ENCODE assay signal across 18 cellular contexts in genomic region chr4:39941682-39942217, GRCh38. TPM values are rescaled to one million over a fixed set of nuclear protein-coding genes. Genes with fewer than 3 reads are reported as not detected.
DNase-seq lines count a peak whose midpoint lies in the region; ATAC-seq, FAIRE-seq and TF ChIP-seq lines count a peak whose summit lies in the region.
"Had no signal": no experiment of that assay in that cellular context is flagged by ENCODE, and none has a peak within 500 bp of the region (broad histone marks: within the 10 kb centered on the region; RNA-seq: fewer than 3 reads in every experiment).

No MANE protein-coding gene starts in this region.

- H4K20me1 ChIP-seq in OCI-LY3 (ENCODE audit: insufficient read depth, low read length): peaks cover 29% of the 10 kb centered on the region

- intact Hi-C loops in activated CD4-positive, alpha-beta T cell treated with anti-CD3 and anti-CD28 coated beads for 36 hours (cut with DNase I, micrococcal nuclease): no loop called here
- intact Hi-C loops in activated CD4-positive, alpha-beta T cell treated with anti-CD3 and anti-CD28 coated beads, Interleukin-2, amount 10 ng/mL, durations not matched to agents 24 days and 14 days (cut with micrococcal nuclease): no loop called here

- CTCF ChIA-PET in activated CD4-positive, alpha-beta T cell treated with anti-CD3 and anti-CD28 coated beads for 36 hours (lab: Charles Lee): interaction anchor here (1.7 kb wide), 1 partner anchor 33 kb away, joined by 3 read pairs; no protein-coding TSS in a partner anchor

- no peak overlapping the region for H2BK5ac ChIP-seq in mesendoderm (ENCODE audit: low read length)

- H4K5ac ChIP-seq in mesendoderm (ENCODE audit: low read length): no peak overlapping the region

- POLR2A ChIA-PET in activated CD4-positive, alpha-beta T cell treated with anti-CD3 and anti-CD28 coated beads for 36 hours (lab: Charles Lee): no interaction called here

- H2BK120ac ChIP-seq in mesendoderm (ENCODE audit: low read depth, low read length): no peak overlapping the region

- H3K9me3 Mint-ChIP-seq in activated CD4-positive, alpha-beta T cell treated with anti-CD3 and anti-CD28 coated beads for 36 hours (ENCODE audit: low read depth): no peaks in the 10 kb centered on the region
- no peaks in the 10 kb centered on the region for H3K9me3 Mint-ChIP-seq in activated CD4-positive, alpha-beta T cell treated with anti-CD3 and anti-CD28 coated beads, Interleukin-2, amount 10 ng/mL, durations not matched to agents 24 days and 14 days

- peak overlapping the region; percentile 12; the same call in 1 of the 2 replicates for H3K27ac ChIP-seq in OCI-LY3 (ENCODE audit: low read length)
- H3K27ac ChIP-seq in mesendoderm (ENCODE audit: low read depth, low read length): no peak overlapping the region
- H3K27ac ChIP-seq: 22Rv1; BLaER1 treated with 17β-estradiol and CSF1 and Interleukin-3, amounts not matched to agents 10 nM and 100 nM; RWPE1; SJCRH30 had no signal

- no peak overlapping the region for H3K23ac ChIP-seq in mesendoderm (ENCODE audit: low read length)

- H3K56ac ChIP-seq in mesendoderm (ENCODE audit: low read length): no peak overlapping the region

- H3K18ac ChIP-seq in mesendoderm (ENCODE audit: low read length): no peak overlapping the region

- peaks cover 9% of the 10 kb centered on the region for H3K36me3 ChIP-seq in OCI-LY3 (replicated peaks; ENCODE audit: low read depth, low read length)
- no peaks in the 10 kb centered on the region for H3K36me3 ChIP-seq in mesendoderm (ENCODE audit: control insufficient read depth, insufficient read depth, low read length)

- H3K4me3 Mint-ChIP-seq in activated CD4-positive, alpha-beta T cell treated with anti-CD3 and anti-CD28 coated beads for 36 hours: no peak overlapping the region
- no peak overlapping the region for H3K4me3 Mint-ChIP-seq in activated CD4-positive, alpha-beta T cell treated with anti-CD3 and anti-CD28 coated beads, Interleukin-2, amount 10 ng/mL, durations not matched to agents 24 days and 14 days

- H3K79me1 ChIP-seq in mesendoderm (ENCODE audit: low read length): peaks cover 14% of the 10 kb centered on the region

- H3K36me3 Mint-ChIP-seq in activated CD4-positive, alpha-beta T cell treated with anti-CD3 and anti-CD28 coated beads for 36 hours (ENCODE audit: low read depth): peaks cover 12% of the 10 kb centered on the region
- peaks cover 14% of the 10 kb centered on the region for H3K36me3 Mint-ChIP-seq in activated CD4-positive, alpha-beta T cell treated with anti-CD3 and anti-CD28 coated beads, Interleukin-2, amount 10 ng/mL, durations not matched to agents 24 days and 14 days (ENCODE audit: low read depth)

- no peak overlapping the region for H2AK5ac ChIP-seq in mesendoderm (ENCODE audit: low read length)

- H3K4me3 ChIP-seq in OCI-LY3 (ENCODE audit: low read length) (no peak overlapping the region), mesendoderm (ENCODE audit: low read length) (no peak overlapping the region)
- H3K4me3 ChIP-seq: BLaER1 treated with 17β-estradiol and CSF1 and Interleukin-3, amounts not matched to agents 10 nM and 100 nM; SJCRH30 had no signal

- no peak for DNase-seq in activated CD4-positive, alpha-beta T cell treated with anti-CD3 and anti-CD28 coated beads for 36 hours
- no peak for DNase-seq in activated CD4-positive, alpha-beta T cell treated with anti-CD3 and anti-CD28 coated beads, Interleukin-2, amount 10 ng/mL, durations not matched to agents 24 days and 14 days
- DNase-seq in mesendoderm (peak; percentile 37), NOMO-1 treated with DMSO at 0.1 percent for 48 hours (lab: John Stamatoyannopoulos, UW; ENCODE audit: unreplicated experiment) (no peak)
- DNase-seq: DMS 273 treated with DMSO at 0.1 percent for 48 hours, KG1, NCI-H1092, NCI-H1694, NCI-H2107, NCI-H226, SJCRH30 had no signal

- FAIRE-seq in A204.1 (lab: Jason Lieb, UNC): peak; percentile 37

- ATAC-seq in activated CD4-positive, alpha-beta T cell treated with anti-CD3 and anti-CD28 coated beads for 36 hours: no peak
- no peak for ATAC-seq in GM18907 (IDR thresholded peaks at IDR 0.05; ENCODE audit: unreplicated experiment)
- ATAC-seq in HG03108 (IDR thresholded peaks at IDR 0.05; ENCODE audit: unreplicated experiment): no peak

- WGBS in mesendoderm (ENCODE audit: extremely low coverage, insufficient coverage, low lambda C conversion rate): 100% methylated on average over 1 of the region's 2 CpGs

- no peak overlapping the region for H2BK15ac ChIP-seq in mesendoderm (replicated peaks; ENCODE audit: low read depth)

- H2AFZ ChIP-seq in OCI-LY3 (ENCODE audit: low read depth, low read length): no peak overlapping the region

- no peak for TF ChIP-seq CTCF in OCI-LY3 (IDR thresholded peaks at IDR 0.05; ENCODE audit: low read depth, low read length)

- H3K27ac Mint-ChIP-seq in activated CD4-positive, alpha-beta T cell treated with anti-CD3 and anti-CD28 coated beads for 36 hours: peak overlapping the region; percentile 37
- H3K27ac Mint-ChIP-seq in activated CD4-positive, alpha-beta T cell treated with anti-CD3 and anti-CD28 coated beads, Interleukin-2, amount 10 ng/mL, durations not matched to agents 24 days and 14 days: no peak overlapping the region

- no peak overlapping the region for H4K8ac ChIP-seq in mesendoderm (ENCODE audit: low read depth, low read length)

- H3K27me3 ChIP-seq in OCI-LY3 (ENCODE audit: low read depth, low read length): no peaks in the 10 kb centered on the region
- H3K27me3 ChIP-seq in mesendoderm (ENCODE audit: insufficient read depth, low read length, poor library complexity): no peaks in the 10 kb centered on the region
- H3K27me3 ChIP-seq: BLaER1 treated with 17β-estradiol and CSF1 and Interleukin-3, amounts not matched to agents 10 nM and 100 nM; SJCRH30 had no signal

- H3K27me3 Mint-ChIP-seq in activated CD4-positive, alpha-beta T cell treated with anti-CD3 and anti-CD28 coated beads for 36 hours: no peaks in the 10 kb centered on the region
- no peaks in the 10 kb centered on the region for H3K27me3 Mint-ChIP-seq in activated CD4-positive, alpha-beta T cell treated with anti-CD3 and anti-CD28 coated beads, Interleukin-2, amount 10 ng/mL, durations not matched to agents 24 days and 14 days

- no peak overlapping the region for H3K4ac ChIP-seq in mesendoderm (ENCODE audit: low read depth, low read length)

- H3K9ac ChIP-seq in OCI-LY3 (ENCODE audit: low read length) (no peak overlapping the region), mesendoderm (ENCODE audit: low read length) (no peak overlapping the region)
- H3K9ac ChIP-seq: BLaER1 treated with 17β-estradiol and CSF1 and Interleukin-3, amounts not matched to agents 10 nM and 100 nM had no signal

- H3K9me3 ChIP-seq in OCI-LY3 (ENCODE audit: insufficient read depth, low read length): no peaks in the 10 kb centered on the region
- H3K9me3 ChIP-seq: BLaER1 treated with 17β-estradiol and CSF1 and Interleukin-3, amounts not matched to agents 10 nM and 100 nM; SJCRH30 had no signal

- peaks cover 65% of the 10 kb centered on the region for H3K4me1 ChIP-seq in OCI-LY3 (ENCODE audit: low read length)
- H3K4me1 ChIP-seq in mesendoderm (ENCODE audit: control insufficient read depth, low read depth, low read length): peaks cover 3% of the 10 kb centered on the region
- H3K4me1 ChIP-seq: SJCRH30 had no signal

- H3K4me2 ChIP-seq in OCI-LY3 (ENCODE audit: low read length) (no peak overlapping the region), mesendoderm (ENCODE audit: low read length) (no peak overlapping the region)
- H3K4me2 ChIP-seq: BLaER1 treated with 17β-estradiol and CSF1 and Interleukin-3, amounts not matched to agents 10 nM and 100 nM had no signal

- peaks cover 47% of the 10 kb centered on the region for H3K4me1 Mint-ChIP-seq in activated CD4-positive, alpha-beta T cell treated with anti-CD3 and anti-CD28 coated beads for 36 hours
- H3K4me1 Mint-ChIP-seq in activated CD4-positive, alpha-beta T cell treated with anti-CD3 and anti-CD28 coated beads, Interleukin-2, amount 10 ng/mL, durations not matched to agents 24 days and 14 days: peaks cover 30% of the 10 kb centered on the region

- peaks cover 99% of the 10 kb centered on the region for H3K79me2 ChIP-seq in OCI-LY3 (ENCODE audit: low read length)
- H3K79me2 ChIP-seq in mesendoderm (ENCODE audit: control insufficient read depth, insufficient read depth, low read length): peaks cover 56% of the 10 kb centered on the region

RNA-seq across cellular contexts. Expression of gene PDS5A, which starts 36.0 kb away (rescaled TPM):
- 100 to 1,000 TPM in 1 of 2 experiments, 10 to 100 TPM in 1; 98.5 to 102 TPM for total RNA-seq in activated CD4-positive, alpha-beta T cell treated with anti-CD3 and anti-CD28 coated beads for 36 hours
- total RNA-seq in activated CD4-positive, alpha-beta T cell treated with anti-CD3 and anti-CD28 coated beads, Interleukin-2, amount 10 ng/mL, durations not matched to agents 24 days and 14 days: 126 and 128 TPM in 2 replicates
- polyA plus RNA-seq in mesendoderm (2013, experiment 1 of 2): 34.7 TPM
- 34.2 TPM for polyA plus RNA-seq in mesendoderm (2013, experiment 2 of 2)
